9 cellular contexts compared by ENCODE assay signal in the genomic region with DNA sequence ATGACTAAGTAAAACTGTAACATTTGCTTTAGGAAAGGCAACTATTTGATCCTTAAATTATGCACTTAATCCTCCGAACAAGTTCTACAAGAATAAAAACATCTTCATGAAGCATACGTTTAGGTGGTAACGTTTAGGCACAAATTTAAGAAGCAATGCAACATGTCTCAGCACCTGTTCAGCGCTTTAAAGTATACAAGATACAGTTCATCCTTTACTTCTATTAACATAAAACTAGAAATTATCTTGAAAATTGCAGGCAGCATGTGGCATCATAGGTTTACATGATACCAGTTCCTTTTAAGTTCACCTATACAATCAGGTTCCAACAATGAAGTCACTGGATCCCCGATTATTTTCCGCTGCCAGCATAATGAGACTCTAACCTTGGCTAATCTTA. TPM values are rescaled to one million over a fixed set of nuclear protein-coding genes. Genes with fewer than 3 reads are reported as not detected.
DNase-seq lines count a peak whose midpoint lies in the region; ATAC-seq, FAIRE-seq and TF ChIP-seq lines count a peak whose summit lies in the region.
"Had no signal": no experiment of that assay in that cellular context is flagged by ENCODE, and none has a peak within 500 bp of the region (broad histone marks: within the 10 kb centered on the region; RNA-seq: fewer than 3 reads in every experiment).

No MANE protein-coding gene starts in this region.

- CTCF ChIA-PET in endothelial cell of umbilical vein (lab: Charles Lee), result interaction anchor here (1.1 to 1.3 kb wide), 2 partner anchors 76 to 301 kb away, joined by 4 read pairs; no protein-coding TSS in a partner anchor

- dilution Hi-C loops in endothelial cell of umbilical vein (cut with MboI; ENCODE audit: extremely low pct_ligation_motif_present, low sequenced_read_pairs), result no loop called here

- H3K4me3 ChIP-seq in GM23338, result peak overlapping the region; percentile 68
- no peak overlapping the region for H3K4me3 ChIP-seq in endothelial cell of umbilical vein (replicated peaks in 1 of 3; ENCODE audit: insufficient read depth in 1 of 3, low read depth in 1 of 3, low read length in 3 of 3)
- H3K4me3 ChIP-seq in pancreas, result peak overlapping the region in 3 of 4 donors; percentile 35 to 79 (median 68)
- H3K4me3 ChIP-seq in uterus, result peak overlapping the region in 1 of 2 donors; percentile 98

- H3K79me2 ChIP-seq in GM23338 (replicated peaks; ENCODE audit: insufficient read depth) (peaks cover 61% of the 10 kb centered on the region), endothelial cell of umbilical vein (ENCODE audit: control insufficient read depth, insufficient read depth, low read length) (no peaks in the 10 kb centered on the region)

- no peaks in the 10 kb centered on the region for H3K9me2 ChIP-seq in GM23338 (ENCODE audit: insufficient read depth)

- no peaks in the 10 kb centered on the region for H3K36me3 ChIP-seq in GM23338 (ENCODE audit: insufficient read depth)
- H3K36me3 ChIP-seq in endothelial cell of umbilical vein (ENCODE audit: control insufficient read depth in 2 of 2, extremely low read depth in 1 of 2, insufficient read depth in 2 of 2, low read length in 2 of 2), result no peaks in the 10 kb centered on the region
- no peaks in the 10 kb centered on the region for H3K36me3 ChIP-seq in pancreas
- H3K36me3 ChIP-seq in uterus, result no peaks in the 10 kb centered on the region

- intact Hi-C loops in endothelial cell of umbilical vein (cut with micrococcal nuclease) (no loop called here), pancreas (cut with DNase I) (no loop called here), uterus (cut with DNase I; ENCODE audit: low total_unique reads) (no loop called here)

- H3K27ac ChIP-seq in GM23338 (ENCODE audit: low read depth) (no peak overlapping the region), endothelial cell of umbilical vein (ENCODE audit: insufficient read depth, low read depth, low read length) (no peak overlapping the region), pancreas (peak overlapping the region in 3 of 4 donors; percentile 87 to 97 (median 96)), uterus (no peak overlapping the region)

- H3K9me3 Mint-ChIP-seq in GM23338, result no peaks in the 10 kb centered on the region
- H3K9me3 Mint-ChIP-seq: activated naive CD4-positive, alpha-beta T cell treated with anti-CD3 and anti-CD28 coated beads, Interleukin-2, amount 50 U/mL, for 72 hours had no signal

- H3K4me1 ChIP-seq in GM23338 (ENCODE audit: insufficient read depth) (peaks cover 8% of the 10 kb centered on the region), endothelial cell of umbilical vein (ENCODE audit: control insufficient read depth, extremely low read depth, insufficient read depth, low read length) (peaks cover 9% of the 10 kb centered on the region), pancreas (peaks cover 0 to 5% (median 3%) of the 10 kb centered on the region in 3 donors), uterus (no peaks in the 10 kb centered on the region)

- H3F3A ChIP-seq in GM23338 (replicated peaks; ENCODE audit: low read depth), result no peaks in the 10 kb centered on the region

- no peak for ATAC-seq in GM23338
- no peak for ATAC-seq in pancreas
- ATAC-seq in HG02973 (IDR thresholded peaks at IDR 0.05; ENCODE audit: unreplicated experiment), result no peak
- ATAC-seq in HG02798 (IDR thresholded peaks at IDR 0.05; ENCODE audit: poor library complexity, unreplicated experiment), result no peak
- ATAC-seq: activated naive CD4-positive, alpha-beta T cell treated with anti-CD3 and anti-CD28 coated beads, Interleukin-2, amount 50 U/mL, for 72 hours had no signal

- peaks cover 11% of the 10 kb centered on the region for H3K4me1 Mint-ChIP-seq in GM23338

- H3K27ac Mint-ChIP-seq in GM23338, result peak overlapping the region; percentile 31; the same call in 1 of the 2 replicates

- H4K20me1 ChIP-seq in GM23338 (replicated peaks; ENCODE audit: insufficient read depth) (0 out of 2 replicates have a peak, but pooled peaks cover 3% of the 10 kb centered on the region), endothelial cell of umbilical vein (replicated peaks; ENCODE audit: control insufficient read depth, extremely low read depth, insufficient read depth, low read length) (no peaks in the 10 kb centered on the region)

- TF ChIP-seq POLR2A in endothelial cell of umbilical vein (IDR thresholded peaks at IDR 0.05; ENCODE audit: low read depth, low read length) (no peak), uterus (IDR thresholded peaks at IDR 0.05) (no peak)

- FAIRE-seq in endothelial cell of umbilical vein (lab: Jason Lieb, UNC), result no peak
- FAIRE-seq in pancreas (lab: Jason Lieb, UNC), result no peak

- TF ChIP-seq CTCF in GM23338 (conservative IDR thresholded peaks at IDR 0.05; ENCODE audit: low read depth in 2 of 2) (no peak), endothelial cell of umbilical vein (IDR thresholded peaks at IDR 0.05; ENCODE audit: extremely low read depth in 1 of 2, insufficient read depth in 1 of 2, low read depth in 1 of 2, low read length in 2 of 2) (no peak), pancreas (IDR thresholded peaks at IDR 0.05) (no peak), uterus (IDR thresholded peaks at IDR 0.05) (no peak)

- H3K27me3 ChIP-seq in GM23338 (ENCODE audit: insufficient read depth) (no peaks in the 10 kb centered on the region), endothelial cell of umbilical vein (ENCODE audit: control insufficient read depth in 2 of 2, insufficient read depth in 2 of 2, low read length in 2 of 2) (no peaks in the 10 kb centered on the region), pancreas (no peaks in the 10 kb centered on the region), uterus (no peaks in the 10 kb centered on the region)

- peaks cover 9% of the 10 kb centered on the region for H3K27me3 Mint-ChIP-seq in GM23338 (ENCODE audit: insufficient read depth, low read depth, poor library complexity)

- H2AFZ ChIP-seq in GM23338 (no peak overlapping the region), endothelial cell of umbilical vein (ENCODE audit: low read depth, low read length) (no peak overlapping the region)

- POLR2A ChIA-PET in endothelial cell of umbilical vein (lab: Charles Lee), result interaction anchor here (0.8 kb wide), 1 partner anchor 24 kb away, joined by 3 read pairs; no protein-coding TSS in a partner anchor

- no peaks in the 10 kb centered on the region for H3K9me1 ChIP-seq in endothelial cell of umbilical vein (replicated peaks; ENCODE audit: control insufficient read depth, extremely low read depth, insufficient read depth, low read length)

- peak overlapping the region; percentile 78 for H3K4me2 ChIP-seq in GM23338
- peak overlapping the region; percentile 93 for H3K4me2 ChIP-seq in endothelial cell of umbilical vein (ENCODE audit: insufficient read depth, low read length)

- peaks cover 4% of the 10 kb centered on the region for H3K36me3 Mint-ChIP-seq in GM23338 (ENCODE audit: low read depth)

- H3K9me3 ChIP-seq in endothelial cell of umbilical vein (replicated peaks; ENCODE audit: control insufficient read depth, insufficient read depth, low read length) (no peaks in the 10 kb centered on the region), pancreas (no peaks in the 10 kb centered on the region), uterus (no peaks in the 10 kb centered on the region)

- H3K4me3 Mint-ChIP-seq in GM23338, result peak overlapping the region; percentile 95

- H3K9ac ChIP-seq in endothelial cell of umbilical vein (replicated peaks; ENCODE audit: extremely low read depth, insufficient read depth, low read length), result no peak overlapping the region

- BruUV-seq in endothelial cell of umbilical vein (replicated peaks; lab: Mats Ljungman, UMichigan), result no TSS peak

- DNase-seq in GM23338 (ENCODE audit: low spot score), result no peak
- DNase-seq in NCI-H69 (lab: John Stamatoyannopoulos, UW), result peak; percentile 28
- no peak for DNase-seq in endothelial cell of umbilical vein (ENCODE audit: low read depth, low spot score)
- no peak for DNase-seq in pancreas
- no peak for DNase-seq in uterus
- DNase-seq: RPMI8226 had no signal

- WGBS in pancreas, 2 donors, result 15 to 19% methylated on average over 6 of the region's 6 CpGs

TF ChIP-seq in GM23338, 12 proteins besides CTCF, POLR2A, EP300 and RAD21 (continues in another document):
- TF ChIP-seq JUNB (IDR thresholded peaks at IDR 0.05; ENCODE audit: unreplicated experiment), result no peak

TF ChIP-seq in endothelial cell of umbilical vein, 7 proteins besides CTCF, POLR2A, EP300 and RAD21 (continues in another document):
- TF ChIP-seq, protein P1, sequence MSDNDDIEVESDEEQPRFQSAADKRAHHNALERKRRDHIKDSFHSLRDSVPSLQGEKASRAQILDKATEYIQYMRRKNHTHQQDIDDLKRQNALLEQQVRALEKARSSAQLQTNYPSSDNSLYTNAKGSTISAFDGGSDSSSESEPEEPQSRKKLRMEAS (IDR thresholded peaks at IDR 0.05; ENCODE audit: insufficient read depth, insufficient read length), result no peak

RNA-seq across cellular contexts. Expression of a gene that starts 1.5 kb away (rescaled TPM):
- total RNA-seq in GM23338 (2014; rRNA removed; shearing (Covaris generic)), result 20.9 and 30.8 TPM in 2 replicates
- polyA plus RNA-seq in GM23338 (2016; fragmentation: Nextera tagmentation; extraction: Ambion mirVana), result 55.9 and 70.7 TPM in 2 replicates
- 16.6 and 21.6 TPM in 2 replicates for total RNA-seq in endothelial cell of umbilical vein
- polyA plus RNA-seq in endothelial cell of umbilical vein, result 13.7 and 27.1 TPM in 2 replicates
- 9.3 and 12.6 TPM in 2 replicates for polyA plus RNA-seq in endothelial cell of umbilical vein (2011; cell fraction: cytosol; rRNA removed)
- 5.9 and 7.1 TPM in 2 replicates for polyA plus RNA-seq in endothelial cell of umbilical vein (2011; cell fraction: nucleus; rRNA removed)
- polyA plus RNA-seq in endothelial cell of umbilical vein (2012), result 18.9 and 25.3 TPM in 2 replicates
- 37.8 and 93.2 TPM in 2 replicates for polyA minus RNA-seq in endothelial cell of umbilical vein
- polyA minus RNA-seq in endothelial cell of umbilical vein (2011; cell fraction: cytosol; rRNA and poly(A)+ RNA removed), result 33.9 TPM
- 5.6 and 27.2 TPM in 2 replicates for polyA minus RNA-seq in endothelial cell of umbilical vein (2011; cell fraction: nucleus; rRNA and poly(A)+ RNA removed)
- total RNA-seq in pancreas, result 10 to 100 TPM; 31.0 to 45.4 (median 34.6) TPM
- 10 to 100 TPM in 1 of 2 donors, 1 to 10 TPM in 1; 8.4 to 12.0 TPM for polyA plus RNA-seq in pancreas
- total RNA-seq in uterus, result 10 to 100 TPM; 16.7 to 28.7 (median 25.5) TPM

RNA-seq across cellular contexts. Expression of a gene that starts 25.1 kb away (rescaled TPM):
- total RNA-seq in GM23338 (2014; rRNA removed; shearing (Covaris generic)), result 30.5 and 42.3 TPM in 2 replicates
- polyA plus RNA-seq in GM23338 (2016; fragmentation: Nextera tagmentation; extraction: Ambion mirVana), result 35.4 and 36.0 TPM in 2 replicates
- total RNA-seq in endothelial cell of umbilical vein, result 35.4 and 37.0 TPM in 2 replicates
- polyA plus RNA-seq in endothelial cell of umbilical vein, result 44.9 and 52.1 TPM in 2 replicates
- 49.9 and 51.5 TPM in 2 replicates for polyA plus RNA-seq in endothelial cell of umbilical vein (2011; cell fraction: cytosol; rRNA removed)
- polyA plus RNA-seq in endothelial cell of umbilical vein (2011; cell fraction: nucleus; rRNA removed), result 21.7 and 24.4 TPM in 2 replicates
- 33.6 and 54.0 TPM in 2 replicates for polyA plus RNA-seq in endothelial cell of umbilical vein (2012)
- 50.9 and 53.4 TPM in 2 replicates for polyA minus RNA-seq in endothelial cell of umbilical vein
- 11.3 TPM for polyA minus RNA-seq in endothelial cell of umbilical vein (2011; cell fraction: cytosol; rRNA and poly(A)+ RNA removed)
- 12.1 and 13.6 TPM in 2 replicates for polyA minus RNA-seq in endothelial cell of umbilical vein (2011; cell fraction: nucleus; rRNA and poly(A)+ RNA removed)
- 10 to 100 TPM in 3 of 6 donors, 1 to 10 TPM in 3; 6.4 to 18.6 (median 10.1) TPM for total RNA-seq in pancreas
- polyA plus RNA-seq in pancreas, result 10 to 100 TPM in 1 of 2 donors, 1 to 10 TPM in 1; 9.8 to 14.8 TPM
- 100 to 1,000 TPM in 1 of 4 donors, 10 to 100 TPM in 3; 17.0 to 121 (median 43.7) TPM for total RNA-seq in uterus

Comparison
In these comparisons a context has a peak if more than half of its experiments do, and no peak if none do; other contexts are left out.
1. H3K27ac ChIP-seq: peak in pancreas (3 of 4); none in GM23338 (single experiment), endothelial cell of umbilical vein (single experiment) and uterus (0 of 2).
2. H3K4me3 ChIP-seq: peak in GM23338 (single experiment) and pancreas (3 of 4); none in endothelial cell of umbilical vein (0 of 3).